11 cellular contexts compared by ENCODE assay signal in the genomic region with DNA sequence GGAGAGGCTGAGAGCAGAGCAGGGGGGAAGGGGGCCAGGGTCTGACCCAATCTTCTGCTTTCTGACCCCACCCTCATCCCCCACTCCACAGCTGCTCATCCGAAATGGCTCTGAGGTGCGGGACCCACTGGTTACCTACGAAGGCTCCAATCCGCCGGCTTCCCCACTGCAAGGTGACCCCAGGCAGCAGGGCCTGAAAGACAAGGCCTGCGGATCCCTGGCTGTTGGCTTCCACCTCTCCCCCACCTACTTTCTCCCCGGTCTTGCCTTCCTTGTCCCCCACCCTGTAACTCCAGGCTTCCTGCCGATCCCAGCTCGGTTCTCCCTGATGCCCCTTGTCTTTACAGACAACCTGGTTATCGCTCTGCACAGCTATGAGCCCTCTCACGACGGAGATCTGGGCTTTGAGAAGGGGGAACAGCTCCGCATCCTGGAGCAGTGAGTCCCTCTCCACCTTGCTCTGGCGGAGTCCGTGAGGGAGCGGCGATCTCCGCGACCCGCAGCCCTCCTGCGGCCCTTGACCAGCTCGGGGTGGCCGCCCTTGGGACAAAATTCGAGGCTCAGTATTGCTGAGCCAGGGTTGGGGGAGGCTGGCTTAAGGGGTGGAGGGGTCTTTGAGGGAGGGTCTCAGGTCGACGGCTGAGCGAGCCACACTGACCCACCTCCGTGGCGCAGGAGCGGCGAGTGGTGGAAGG. TPM values are rescaled to one million over a fixed set of nuclear protein-coding genes. Genes with fewer than 3 reads are reported as not detected.
DNase-seq lines count a peak whose midpoint lies in the region; ATAC-seq and TF ChIP-seq lines count a peak whose summit lies in the region.
"Had no signal": no experiment of that assay in that cellular context is flagged by ENCODE, and none has a peak within 500 bp of the region (broad histone marks: within the 10 kb centered on the region; RNA-seq: fewer than 3 reads in every experiment).

No MANE protein-coding gene starts in this region.

- no peak overlapping the region for H3K27ac Mint-ChIP-seq in MCF 10A (ENCODE audit: low read depth, unreplicated experiment)

- intact Hi-C loops in PC-3 (cut with micrococcal nuclease) (no loop called here), MCF 10A (cut with micrococcal nuclease) (no loop called here), posterior vena cava (cut with DNase I) (no loop called here)

- H3F3A ChIP-seq in PC-3 (ENCODE audit: low read length, unreplicated experiment) = no peaks in the 10 kb centered on the region

- H3K4me1 ChIP-seq in DND-41 (ENCODE audit: insufficient read depth, low read length) = peaks cover 39% of the 10 kb centered on the region
- peaks cover 13% of the 10 kb centered on the region for H3K4me1 ChIP-seq in PC-3 (ENCODE audit: insufficient read depth, low read length)
- no peaks in the 10 kb centered on the region for H3K4me1 ChIP-seq in HAP-1
- H3K4me1 ChIP-seq: right atrium auricular region, uterus had no signal

- no peak for ATAC-seq in DND-41 (ENCODE audit: insufficient read depth, low read depth)
- no peak for ATAC-seq in PC-3

- BruUV-seq in PC-3 (replicated peaks; lab: Mats Ljungman, UMichigan) = no TSS peak
- no TSS peak for BruUV-seq in MCF 10A (replicated peaks; lab: Mats Ljungman, UMichigan)

- H3K79me2 ChIP-seq in DND-41 (ENCODE audit: insufficient read depth, low read length) (peaks cover 34% of the 10 kb centered on the region), PC-3 (ENCODE audit: low read length) (no peaks in the 10 kb centered on the region)

- H3K4me1 Mint-ChIP-seq in MCF 10A (ENCODE audit: insufficient read depth, unreplicated experiment) = no peaks in the 10 kb centered on the region

- peak overlapping the region; percentile 83 for H3K27ac ChIP-seq in DND-41 (ENCODE audit: low read length)
- H3K27ac ChIP-seq in PC-3 (ENCODE audit: low read length) = peak overlapping the region; percentile 6; the same call in 1 of the 2 replicates
- H3K27ac ChIP-seq: right atrium auricular region, uterus had no signal

- peaks cover 59% of the 10 kb centered on the region for H3K36me3 ChIP-seq in DND-41 (ENCODE audit: insufficient read depth, low read length)
- H3K36me3 ChIP-seq in PC-3 (ENCODE audit: low read depth, low read length) = no peaks in the 10 kb centered on the region
- H3K36me3 ChIP-seq in HAP-1 (replicated peaks) = no peaks in the 10 kb centered on the region
- H3K36me3 ChIP-seq: right atrium auricular region, uterus had no signal

- no peaks in the 10 kb centered on the region for H3K9me2 ChIP-seq in PC-3 (replicated peaks; ENCODE audit: low read length)

- H4K20me1 ChIP-seq in DND-41 (ENCODE audit: insufficient read depth, low read length) (no peaks in the 10 kb centered on the region), PC-3 (ENCODE audit: low read length) (no peaks in the 10 kb centered on the region)

- no peaks in the 10 kb centered on the region for H3K9me3 Mint-ChIP-seq in MCF 10A (ENCODE audit: unreplicated experiment)

- no peak for TF ChIP-seq CTCF in DND-41 (IDR thresholded peaks at IDR 0.05; ENCODE audit: borderline replicate concordance, extremely low read depth, low read length, poor library complexity, severe bottlenecking)
- no peak for TF ChIP-seq CTCF in PC-3 (conservative IDR thresholded peaks at IDR 0.05; ENCODE audit: low read depth, low read length)
- TF ChIP-seq CTCF in MCF 10A (IDR thresholded peaks at IDR 0.05; ENCODE audit: unreplicated experiment) = no peak

- CTCF ChIA-PET in PC-3 (lab: Charles Lee) = no interaction called here
- CTCF ChIA-PET in MCF 10A (lab: Yijun Ruan, JAX) = no interaction called here

- DNase-seq in DND-41 = no peak
- no peak for DNase-seq in PC-3
- peak; percentile 39 for DNase-seq in iPS-NIHi7 (ENCODE audit: extremely low spot score)
- no peak for DNase-seq in MCF 10A (ENCODE audit: unreplicated experiment)
- DNase-seq in posterior vena cava (ENCODE audit: low spot score) = no peak
- DNase-seq in HAP-1 (ENCODE audit: low spot score in 2 of 2) = no peak
- DNase-seq: dermis blood vessel endothelial cell, mammary epithelial cell, NCI-H187, uterus had no signal

- peaks cover 40% of the 10 kb centered on the region for H3K27me3 Mint-ChIP-seq in MCF 10A (ENCODE audit: insufficient read depth, unreplicated experiment)

- no peak overlapping the region for H3K4me3 Mint-ChIP-seq in MCF 10A (ENCODE audit: unreplicated experiment)

- H3K9me3 ChIP-seq in DND-41 (ENCODE audit: insufficient read depth, low read length, severe bottlenecking) (no peaks in the 10 kb centered on the region), PC-3 (ENCODE audit: low read length) (no peaks in the 10 kb centered on the region), HAP-1 (no peaks in the 10 kb centered on the region)
- H3K9me3 ChIP-seq: right atrium auricular region, uterus had no signal

- H3K27me3 ChIP-seq in DND-41 (ENCODE audit: insufficient read depth, low read length, poor library complexity) (no peaks in the 10 kb centered on the region), PC-3 (ENCODE audit: low read length) (no peaks in the 10 kb centered on the region), HAP-1 (ENCODE audit: low read depth) (0 out of 2 replicates have a peak, but pooled peaks cover 3% of the 10 kb centered on the region)
- H3K27me3 ChIP-seq: uterus had no signal

- no peaks in the 10 kb centered on the region for H3K36me3 Mint-ChIP-seq in MCF 10A (ENCODE audit: insufficient read depth, unreplicated experiment)

- no peak overlapping the region for H2AFZ ChIP-seq in DND-41 (ENCODE audit: low read depth, low read length)
- no peak overlapping the region for H2AFZ ChIP-seq in PC-3 (ENCODE audit: low read length)

- peak overlapping the region; percentile 54 for H3K9ac ChIP-seq in DND-41 (ENCODE audit: low read depth, low read length)
- H3K9ac ChIP-seq in PC-3 (ENCODE audit: low read length) = no peak overlapping the region

- POLR2A ChIA-PET in PC-3 (lab: Charles Lee; ENCODE audit: unreplicated experiment) (interaction anchor here (0.6 kb wide), 1 partner anchor 58 kb away, joined by 3 read pairs; no protein-coding TSS in a partner anchor), MCF 10A (lab: Yijun Ruan, JAX) (no interaction called here)

- H3K4me3 ChIP-seq in DND-41 (ENCODE audit: low read depth in 1 of 2, low read length in 2 of 2) (peak overlapping the region in 1 of 2 experiments; percentile 33; a peak in 1 of 4 replicates), PC-3 (ENCODE audit: low read length) (no peak overlapping the region), HAP-1 (no peak overlapping the region)
- H3K4me3 ChIP-seq: uterus had no signal

- H3K4me2 ChIP-seq in DND-41 (ENCODE audit: insufficient read depth, low read length) (peak overlapping the region; percentile 59), PC-3 (ENCODE audit: low read length) (no peak overlapping the region)

- in situ Hi-C loops in HAP-1 (cut with MboI; ENCODE audit: low sequenced_read_pairs) = no loop called here

RNA-seq across cellular contexts. Expression of a gene that starts 17.1 kb away (rescaled TPM):
- 182 and 184 TPM in 2 replicates for total RNA-seq in PC-3 (2014; rRNA removed)
- 39.7 and 62.9 TPM in 2 replicates for total RNA-seq in MCF 10A (2022)
- total RNA-seq in posterior vena cava = 10 to 100 TPM; 36.6 to 40.8 TPM

RNA-seq across cellular contexts. Expression of a gene that starts 23.7 kb away (rescaled TPM):
- total RNA-seq in PC-3 (2014; rRNA removed) (3.6 and 4.3 TPM in 2 replicates), MCF 10A (2022) (not detected in 2 replicates), posterior vena cava (1 to 10 TPM; 1.1 to 1.3 TPM)

RNA-seq across cellular contexts. Expression of a gene that starts 27.8 kb away (rescaled TPM):
- total RNA-seq in PC-3 (2014; rRNA removed) (1.3 and 1.6 TPM in 2 replicates), MCF 10A (2022) (0.34 TPM in 1 of 2 replicates, not detected in the other), posterior vena cava (1 to 10 TPM; 8.6 to 9.2 TPM)

RNA-seq across cellular contexts. Expression of a gene that starts 52.6 kb away (rescaled TPM):
- total RNA-seq in PC-3 (2014; rRNA removed) (413 and 442 TPM in 2 replicates), MCF 10A (2022) (253 and 259 TPM in 2 replicates), posterior vena cava (100 to 1,000 TPM; 117 to 131 TPM)

RNA-seq across cellular contexts. Expression of a gene that starts 52.6 kb away (rescaled TPM):
- 4.2 and 7.7 TPM in 2 replicates for total RNA-seq in PC-3 (2014; rRNA removed)
- 22.2 and 27.3 TPM in 2 replicates for total RNA-seq in MCF 10A (2022)
- 10 to 100 TPM; 12.7 to 15.9 TPM for total RNA-seq in posterior vena cava
